Comparison of ENCODE assay signal across 8 cellular contexts in genomic region chr5:143001764-143002351, GRCh38.
A peak's percentile ranks its signal among the peaks of the same experiment; 100 is the strongest.
DNase-seq lines count a peak whose midpoint lies in the region; ATAC-seq, FAIRE-seq and TF ChIP-seq lines count a peak whose summit lies in the region.

No MANE protein-coding gene starts in this region.

- no peak for TF ChIP-seq CTCF in heart left ventricle (IDR thresholded peaks at IDR 0.05)
- no peak for TF ChIP-seq CTCF in right atrium auricular region (IDR thresholded peaks at IDR 0.05)
- no peak for TF ChIP-seq CTCF in upper lobe of right lung (IDR thresholded peaks at IDR 0.05)
- TF ChIP-seq CTCF in D721Med (IDR thresholded peaks at IDR 0.05; ENCODE audit: insufficient read depth, missing control alignments), result no peak
- no peak for TF ChIP-seq CTCF in ovary (IDR thresholded peaks at IDR 0.05)

- TF ChIP-seq EP300 in ovary (IDR thresholded peaks at IDR 0.05), result no peak

- intact Hi-C loops in heart left ventricle (cut with DNase I), result loop anchor here in 9 of 10 donors (2.0 to 10.0 kb wide), 14 partner anchors 19 to 1143 kb away; partner anchors contain the start of gene NR3C1 (in 6 of the 9)
- intact Hi-C loops in Right ventricle myocardium inferior (cut with DNase I), result loop anchor here (5.0 kb wide), 3 partner anchors 130 to 825 kb away; no protein-coding TSS in a partner anchor
- intact Hi-C loops in activated T-helper 1 cell treated with anti-CD3 and anti-CD28 coated beads, Interleukin-12 subunit alpha, Interleukin-12 subunit beta, Interleukin-2, Interleukin-4 antibody, amounts not matched to agents 30 ng/mL and 10 ng/mL and 1 ng/mL, durations not matched to agents 14 hours and 24 hours and 36 hours (cut with micrococcal nuclease), result loop anchor here (1.0 to 5.0 kb wide), 8 partner anchors 25 to 1170 kb away; partner anchors contain the start of genes KCTD16 and YIPF5
- intact Hi-C loops in upper lobe of right lung (cut with DNase I), result no loop called here
- intact Hi-C loops in ovary (cut with DNase I), result loop anchor here in 1 of 4 donors (10.0 kb wide), 1 partner anchor 403 kb away; the partner anchor contains the start of gene NR3C1

- peaks cover 17% of the 10 kb centered on the region for H3K36me3 Mint-ChIP-seq in activated T-helper 1 cell treated with anti-CD3 and anti-CD28 coated beads, Interleukin-12 subunit alpha, Interleukin-12 subunit beta, Interleukin-2, Interleukin-4 antibody, amounts not matched to agents 30 ng/mL and 10 ng/mL and 1 ng/mL, durations not matched to agents 14 hours and 24 hours and 36 hours (ENCODE audit: low read depth)

- 48 to 54% (median 49%) methylated on average over 8 of the region's 8 CpGs for WGBS in heart left ventricle, 4 donors
- 44 to 54% (median 53%) methylated on average over 8 of the region's 8 CpGs for WGBS in ovary, 3 donors

- DNase-seq in heart left ventricle (no peak), Right ventricle myocardium inferior (ENCODE audit: missing footprints) (no peak), right atrium auricular region (ENCODE audit: low spot score) (no peak), upper lobe of right lung (no peak), NCI-H146 treated with DMSO at 0.1 percent for 48 hours (lab: John Stamatoyannopoulos, UW; ENCODE audit: unreplicated experiment) (no peak), D721Med (ENCODE audit: insufficient read length, low spot score) (no peak), ovary (no peak)
- DNase-seq in activated T-helper 1 cell treated with anti-CD3 and anti-CD28 coated beads, Interleukin-12 subunit alpha, Interleukin-12 subunit beta, Interleukin-2, Interleukin-4 antibody, amounts not matched to agents 30 ng/mL and 10 ng/mL and 1 ng/mL, durations not matched to agents 14 hours and 24 hours and 36 hours (ENCODE audit: low spot score), result no peak

- H3K4me1 ChIP-seq in heart left ventricle (peaks cover 7 to 74% (median 46%) of the 10 kb centered on the region in 12 donors), right atrium auricular region (peaks cover 0 to 44% of the 10 kb centered on the region in 2 donors), upper lobe of right lung (peaks cover 56% of the 10 kb centered on the region), ovary (ENCODE audit: insufficient read depth) (peaks cover 7% of the 10 kb centered on the region)

- H3K27ac Mint-ChIP-seq in activated T-helper 1 cell treated with anti-CD3 and anti-CD28 coated beads, Interleukin-12 subunit alpha, Interleukin-12 subunit beta, Interleukin-2, Interleukin-4 antibody, amounts not matched to agents 30 ng/mL and 10 ng/mL and 1 ng/mL, durations not matched to agents 14 hours and 24 hours and 36 hours, result peak overlapping the region; percentile 98

- TF ChIP-seq POLR2A in heart left ventricle (IDR thresholded peaks at IDR 0.05), result no peak
- TF ChIP-seq POLR2A in ovary (IDR thresholded peaks at IDR 0.05), result no peak

- H3K4me3 Mint-ChIP-seq in activated T-helper 1 cell treated with anti-CD3 and anti-CD28 coated beads, Interleukin-12 subunit alpha, Interleukin-12 subunit beta, Interleukin-2, Interleukin-4 antibody, amounts not matched to agents 30 ng/mL and 10 ng/mL and 1 ng/mL, durations not matched to agents 14 hours and 24 hours and 36 hours, result peak overlapping the region; percentile 16

- H3K4me3 ChIP-seq in heart left ventricle (peak overlapping the region in 1 of 12 donors; percentile 6), right atrium auricular region (no peak overlapping the region), upper lobe of right lung (no peak overlapping the region), ovary (no peak overlapping the region)

- ATAC-seq in heart left ventricle (peak in 1 of 4 donors; percentile 27), Right ventricle myocardium inferior (no peak), upper lobe of right lung (peak; percentile 35)

- no peak for FAIRE-seq in D721Med (lab: Jason Lieb, UNC)

- H3K36me3 ChIP-seq in heart left ventricle (peaks cover 0 to 6% (median 0%) of the 10 kb centered on the region in 9 donors), right atrium auricular region (no peaks in the 10 kb centered on the region), upper lobe of right lung (no peaks in the 10 kb centered on the region), ovary (no peaks in the 10 kb centered on the region)

- no peaks in the 10 kb centered on the region for H3K9me3 Mint-ChIP-seq in activated T-helper 1 cell treated with anti-CD3 and anti-CD28 coated beads, Interleukin-12 subunit alpha, Interleukin-12 subunit beta, Interleukin-2, Interleukin-4 antibody, amounts not matched to agents 30 ng/mL and 10 ng/mL and 1 ng/mL, durations not matched to agents 14 hours and 24 hours and 36 hours

- H3K27ac ChIP-seq in heart left ventricle (peak overlapping the region in 11 of 12 donors; percentile 31 to 89 (median 75)), right atrium auricular region (peak overlapping the region; percentile 36 to 55), upper lobe of right lung (peak overlapping the region; percentile 88), ovary (no peak overlapping the region)

- no peaks in the 10 kb centered on the region for H3K27me3 Mint-ChIP-seq in activated T-helper 1 cell treated with anti-CD3 and anti-CD28 coated beads, Interleukin-12 subunit alpha, Interleukin-12 subunit beta, Interleukin-2, Interleukin-4 antibody, amounts not matched to agents 30 ng/mL and 10 ng/mL and 1 ng/mL, durations not matched to agents 14 hours and 24 hours and 36 hours (ENCODE audit: insufficient read depth)

- no peaks in the 10 kb centered on the region for H3K27me3 ChIP-seq in heart left ventricle
- H3K27me3 ChIP-seq in right atrium auricular region, result no peaks in the 10 kb centered on the region
- no peaks in the 10 kb centered on the region for H3K27me3 ChIP-seq in upper lobe of right lung
- no peaks in the 10 kb centered on the region for H3K27me3 ChIP-seq in ovary

- H3K9me3 ChIP-seq in heart left ventricle (no peaks in the 10 kb centered on the region), right atrium auricular region (no peaks in the 10 kb centered on the region), upper lobe of right lung (no peaks in the 10 kb centered on the region), ovary (no peaks in the 10 kb centered on the region)

- H3K4me1 Mint-ChIP-seq in activated T-helper 1 cell treated with anti-CD3 and anti-CD28 coated beads, Interleukin-12 subunit alpha, Interleukin-12 subunit beta, Interleukin-2, Interleukin-4 antibody, amounts not matched to agents 30 ng/mL and 10 ng/mL and 1 ng/mL, durations not matched to agents 14 hours and 24 hours and 36 hours (ENCODE audit: low read depth), result peaks cover 91% of the 10 kb centered on the region

Comparison
In these comparisons a context has a peak if more than half of its experiments do, and no peak if none do; other contexts are left out.
1. H3K27ac ChIP-seq: peak in heart left ventricle (11 of 12), right atrium auricular region (2 of 2) and upper lobe of right lung (single experiment); none in ovary (0 of 2).